25 cellular contexts compared by ENCODE assay signal in the genomic region with DNA sequence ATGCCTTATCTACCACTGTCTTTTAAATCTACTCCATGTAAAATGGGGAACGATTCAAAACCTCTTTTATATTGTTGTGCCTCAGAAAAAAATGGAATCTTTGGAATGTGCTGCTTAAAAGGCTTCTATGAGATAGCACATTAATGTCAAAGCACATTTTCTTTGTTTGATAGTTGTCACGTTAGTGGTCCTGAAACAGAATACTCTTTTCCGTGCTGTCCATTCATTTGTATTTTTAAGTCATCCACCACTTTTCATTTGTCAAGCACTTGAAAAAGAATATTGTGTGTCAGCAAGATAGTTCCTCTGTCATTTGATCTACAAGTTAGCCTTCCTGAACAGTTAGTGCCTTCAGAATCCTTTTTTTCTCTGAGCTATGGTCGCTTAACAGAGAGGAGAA.
A peak's percentile ranks its signal among the peaks of the same experiment; 100 is the strongest.
DNase-seq lines count a peak whose midpoint lies in the region; ATAC-seq and TF ChIP-seq lines count a peak whose summit lies in the region.
"Had no signal": no experiment of that assay in that cellular context is flagged by ENCODE, and none has a peak within 500 bp of the region (broad histone marks: within the 10 kb centered on the region; RNA-seq: fewer than 3 reads in every experiment).

No MANE protein-coding gene starts in this region.

- H3K27me3 Mint-ChIP-seq in natural killer cell treated with Interleukin-12 subunit alpha and Interleukin-12 subunit beta and Interleukin-15 and Interleukin-18, amount 100 ng/mL, for 72 hours = peaks cover 7 to 23% of the 10 kb centered on the region in 2 donors
- peaks cover 0 to 3% of the 10 kb centered on the region in 2 donors for H3K27me3 Mint-ChIP-seq in natural killer cell (ENCODE audit: low read depth in 2 of 2)
- H3K27me3 Mint-ChIP-seq: dendritic cell treated with granulocyte-macrophage colony-stimulating factor and Interleukin-4, amounts not matched to agents 40 ng/mL and 50 ng/mL, for 4 days had no signal

- peak overlapping the region; percentile 12 for H2AFZ ChIP-seq in neuron (ENCODE audit: low read depth, low read length)

- peak overlapping the region; percentile 10; the same call in 1 of the 2 replicates for H3K4me3 ChIP-seq in iPS-20b (ENCODE audit: low read length)
- H3K4me3 ChIP-seq in neuron (ENCODE audit: low read length) = no peak overlapping the region
- H3K4me3 ChIP-seq: Peyer's patch, prostate gland, sigmoid colon, tibial artery had no signal

- peak overlapping the region; percentile 81 for H3K4me3 Mint-ChIP-seq in natural killer cell treated with Interleukin-12 subunit alpha and Interleukin-12 subunit beta and Interleukin-15 and Interleukin-18, amount 100 ng/mL, for 72 hours
- no peak overlapping the region for H3K4me3 Mint-ChIP-seq in natural killer cell
- H3K4me3 Mint-ChIP-seq: central memory CD8-positive, alpha-beta T cell; dendritic cell treated with granulocyte-macrophage colony-stimulating factor and Interleukin-4, amounts not matched to agents 40 ng/mL and 50 ng/mL, for 4 days had no signal

- no peak overlapping the region for H3K9ac ChIP-seq in iPS-20b (ENCODE audit: low read depth, low read length)

- ATAC-seq in natural killer cell treated with Interleukin-12 subunit alpha and Interleukin-12 subunit beta and Interleukin-15 and Interleukin-18, amount 100 ng/mL, for 72 hours = no peak
- no peak for ATAC-seq in natural killer cell
- ATAC-seq in HG02763 (IDR thresholded peaks at IDR 0.05; ENCODE audit: unreplicated experiment) = no peak

- H3K27me3 ChIP-seq in iPS-20b (ENCODE audit: insufficient read depth, low read length) = no peaks in the 10 kb centered on the region
- no peaks in the 10 kb centered on the region for H3K27me3 ChIP-seq in neuron (ENCODE audit: insufficient read depth, low read length)
- H3K27me3 ChIP-seq: BE2C, Peyer's patch, sigmoid colon, tibial artery had no signal

- no peak for DNase-seq in natural killer cell treated with Interleukin-12 subunit alpha and Interleukin-12 subunit beta and Interleukin-15 and Interleukin-18, amount 100 ng/mL, for 72 hours (ENCODE audit: low spot score)
- DNase-seq in natural killer cell = no peak
- DNase-seq in DMS53 treated with DMSO at 0.1 percent for 48 hours (lab: John Stamatoyannopoulos, UW; ENCODE audit: unreplicated experiment) = no peak
- DNase-seq in HCEC 1CT = no peak
- DNase-seq: ACHN; activated CD8-positive, alpha-beta memory T cell treated with anti-CD3 and anti-CD28 coated beads, Interleukin-2, amount 50 U/mL, for 48 hours; activated effector memory CD4-positive, alpha-beta T cell treated with Interleukin-2 at 50 U/mL for 16 hours; activated naive CD8-positive, alpha-beta T cell treated with anti-CD3 and anti-CD28 coated beads, Interleukin-2, amount 10 ng/mL, durations not matched to agents 7 days and 5 days; BE2C; DMS153; islet precursor cell; NCI-H1092 treated with DMSO at 0.1 percent for 48 hours; NCI-H1930; NCI-H526 treated with DMSO at 0.1 percent for 48 hours; Peyer's patch; SHP77 treated with DMSO at 0.1 percent for 48 hours; sigmoid colon; SW 1271; tibial artery had no signal

- H3K4me1 Mint-ChIP-seq in natural killer cell treated with Interleukin-12 subunit alpha and Interleukin-12 subunit beta and Interleukin-15 and Interleukin-18, amount 100 ng/mL, for 72 hours (ENCODE audit: low read depth in 2 of 2) = peaks cover 22 to 56% of the 10 kb centered on the region in 2 donors
- H3K4me1 Mint-ChIP-seq in natural killer cell = no peaks in the 10 kb centered on the region
- H3K4me1 Mint-ChIP-seq: central memory CD8-positive, alpha-beta T cell had no signal

- H3K36me3 Mint-ChIP-seq in natural killer cell treated with Interleukin-12 subunit alpha and Interleukin-12 subunit beta and Interleukin-15 and Interleukin-18, amount 100 ng/mL, for 72 hours = peaks cover 24% of the 10 kb centered on the region
- H3K36me3 Mint-ChIP-seq in natural killer cell = no peaks in the 10 kb centered on the region

- H3K27ac Mint-ChIP-seq in natural killer cell treated with Interleukin-12 subunit alpha and Interleukin-12 subunit beta and Interleukin-15 and Interleukin-18, amount 100 ng/mL, for 72 hours = peak overlapping the region; percentile 19 to 88
- H3K27ac Mint-ChIP-seq in natural killer cell = no peak overlapping the region
- H3K27ac Mint-ChIP-seq: dendritic cell treated with granulocyte-macrophage colony-stimulating factor and Interleukin-4, amounts not matched to agents 40 ng/mL and 50 ng/mL, for 4 days had no signal

- H3K9me3 ChIP-seq in iPS-20b (ENCODE audit: insufficient read depth, low read depth, low read length) = no peaks in the 10 kb centered on the region
- H3K9me3 ChIP-seq in neuron (ENCODE audit: low read length) = no peaks in the 10 kb centered on the region
- H3K9me3 ChIP-seq: BE2C, Peyer's patch, prostate gland, sigmoid colon, tibial artery had no signal

- no peaks in the 10 kb centered on the region for H3K9me3 Mint-ChIP-seq in natural killer cell treated with Interleukin-12 subunit alpha and Interleukin-12 subunit beta and Interleukin-15 and Interleukin-18, amount 100 ng/mL, for 72 hours
- peaks cover 0 to 2% of the 10 kb centered on the region in 2 donors for H3K9me3 Mint-ChIP-seq in natural killer cell
- H3K9me3 Mint-ChIP-seq: central memory CD8-positive, alpha-beta T cell; dendritic cell treated with granulocyte-macrophage colony-stimulating factor and Interleukin-4, amounts not matched to agents 40 ng/mL and 50 ng/mL, for 4 days had no signal

- intact Hi-C loops in natural killer cell (cut with micrococcal nuclease) = no loop called here

- no peak overlapping the region for H3K27ac ChIP-seq in iPS-20b (ENCODE audit: low read length)
- H3K27ac ChIP-seq: Peyer's patch, prostate gland, sigmoid colon, tibial artery had no signal

- H3K4me1 ChIP-seq in iPS-20b (ENCODE audit: insufficient read depth, low read length) (peaks cover 26% of the 10 kb centered on the region), neuron (ENCODE audit: insufficient read depth, low read length) (peaks cover 20% of the 10 kb centered on the region)
- H3K4me1 ChIP-seq: BE2C, Peyer's patch, prostate gland, sigmoid colon, tibial artery had no signal

- no peak for TF ChIP-seq CTCF in natural killer cell (IDR thresholded peaks at IDR 0.05)

- H3K36me3 ChIP-seq in iPS-20b (ENCODE audit: insufficient read depth, low read depth, low read length) = no peaks in the 10 kb centered on the region
- H3K36me3 ChIP-seq in neuron (ENCODE audit: insufficient read depth, low read length) = no peaks in the 10 kb centered on the region
- H3K36me3 ChIP-seq: BE2C, Peyer's patch, prostate gland, sigmoid colon, tibial artery had no signal

Comparison
In these comparisons a context has a peak if more than half of its experiments do, and no peak if none do; other contexts are left out.
1. H3K27ac Mint-ChIP-seq: peak in natural killer cell treated with Interleukin-12 subunit alpha and Interleukin-12 subunit beta and Interleukin-15 and Interleukin-18, amount 100 ng/mL, for 72 hours (2 of 2); none in natural killer cell (0 of 2).